Comparison of ENCODE assay signal across 11 cellular contexts in genomic region chr2:106096446-106097369, GRCh38.
A peak's percentile ranks its signal among the peaks of the same experiment; 100 is the strongest.
DNase-seq lines count a peak whose midpoint lies in the region; ATAC-seq and TF ChIP-seq lines count a peak whose summit lies in the region.
"Had no signal": no experiment of that assay in that cellular context is flagged by ENCODE, and none has a peak within 500 bp of the region (broad histone marks: within the 10 kb centered on the region; RNA-seq: fewer than 3 reads in every experiment).

No MANE protein-coding gene starts in this region.

- no peaks in the 10 kb centered on the region for H3K27me3 ChIP-seq in CD4-positive, alpha-beta memory T cell (ENCODE audit: insufficient read depth, low read length)
- H3K27me3 ChIP-seq in Loucy (ENCODE audit: insufficient read depth, low read length, poor library complexity, severe bottlenecking) = no peaks in the 10 kb centered on the region
- H3K27me3 ChIP-seq: uterus had no signal

- CTCF ChIA-PET in CD4-positive, alpha-beta memory T cell (lab: Charles Lee; ENCODE audit: partially characterized antibody) = interaction anchor here (0.7 to 2.6 kb wide), 8 partner anchors 9 to 354 kb away, joined by 3 to 8 read pairs (median 4); no protein-coding TSS in a partner anchor

- H3K4me1 ChIP-seq in CD4-positive, alpha-beta memory T cell (ENCODE audit: insufficient read depth, low read length) = peaks cover 70% of the 10 kb centered on the region
- H3K4me1 ChIP-seq in Loucy (ENCODE audit: insufficient read depth, low read length, poor library complexity, severe bottlenecking) = peaks cover 49% of the 10 kb centered on the region
- H3K4me1 ChIP-seq: psoas muscle, uterus had no signal

- H3K36me3 ChIP-seq in CD4-positive, alpha-beta memory T cell (ENCODE audit: insufficient read depth, low read length) = peaks cover 23% of the 10 kb centered on the region
- H3K36me3 ChIP-seq in Loucy (ENCODE audit: insufficient read depth, low read length) = peaks cover 51% of the 10 kb centered on the region; the same call in 1 of the 2 replicates
- H3K36me3 ChIP-seq: uterus had no signal

- POLR2A ChIA-PET in CD4-positive, alpha-beta memory T cell (lab: Charles Lee; ENCODE audit: partially characterized antibody) = interaction anchor here (0.7 to 3.5 kb wide), 19 partner anchors 12 to 520 kb away, joined by 3 to 43 read pairs (median 6); partner anchors contain the start of genes NCK2 and UXS1

- peak overlapping the region; percentile 61 for H3K9ac ChIP-seq in Loucy (ENCODE audit: low read depth, low read length, poor library complexity, severe bottlenecking)
- H3K9ac ChIP-seq: SK-N-SH had no signal

- no peaks in the 10 kb centered on the region for H4K20me1 ChIP-seq in Loucy (ENCODE audit: insufficient read depth, low read length, poor library complexity, severe bottlenecking)

- no peak overlapping the region for H2AFZ ChIP-seq in Loucy (ENCODE audit: low read length)

- peaks cover 7% of the 10 kb centered on the region; the same call in 1 of the 2 replicates for H3F3A ChIP-seq in Loucy (ENCODE audit: low read depth)

- no peak for TF ChIP-seq CTCF in Loucy (conservative IDR thresholded peaks at IDR 0.05; ENCODE audit: low read length)

- peak overlapping the region; percentile 82 to 92 (median 85) for H3K4me3 Mint-ChIP-seq in CD4-positive, alpha-beta memory T cell
- peak overlapping the region; percentile 73 for H3K4me3 Mint-ChIP-seq in activated naive CD8-positive, alpha-beta T cell treated with anti-CD3 and anti-CD28 coated beads, Interleukin-2, amount 50 U/mL, for 24 hours
- H3K4me3 Mint-ChIP-seq in natural killer cell treated with Interleukin-12 subunit alpha and Interleukin-12 subunit beta and Interleukin-15 and Interleukin-18, amount 100 ng/mL, for 72 hours = peak overlapping the region; percentile 62

- peaks cover 37 to 57% of the 10 kb centered on the region in 2 donors for H3K36me3 Mint-ChIP-seq in CD4-positive, alpha-beta memory T cell
- peaks cover 46% of the 10 kb centered on the region for H3K36me3 Mint-ChIP-seq in activated naive CD8-positive, alpha-beta T cell treated with anti-CD3 and anti-CD28 coated beads, Interleukin-2, amount 50 U/mL, for 24 hours (ENCODE audit: low read depth)
- H3K36me3 Mint-ChIP-seq in natural killer cell treated with Interleukin-12 subunit alpha and Interleukin-12 subunit beta and Interleukin-15 and Interleukin-18, amount 100 ng/mL, for 72 hours = peaks cover 25% of the 10 kb centered on the region

- H3K9me3 ChIP-seq in CD4-positive, alpha-beta memory T cell (ENCODE audit: control insufficient read depth in 1 of 2, low read length in 2 of 2) = no peaks in the 10 kb centered on the region
- no peaks in the 10 kb centered on the region for H3K9me3 ChIP-seq in Loucy (ENCODE audit: insufficient read depth, low read depth, low read length)
- H3K9me3 ChIP-seq: psoas muscle, SK-N-SH, uterus had no signal

- no peak for ATAC-seq in activated naive CD8-positive, alpha-beta T cell treated with anti-CD3 and anti-CD28 coated beads, Interleukin-2, amount 50 U/mL, for 24 hours
- peak in 1 of 2 donors; percentile 21 for ATAC-seq in natural killer cell treated with Interleukin-12 subunit alpha and Interleukin-12 subunit beta and Interleukin-15 and Interleukin-18, amount 100 ng/mL, for 72 hours
- ATAC-seq in HG02870 (IDR thresholded peaks at IDR 0.05; ENCODE audit: unreplicated experiment) (no peak), HG02970 (IDR thresholded peaks at IDR 0.05; ENCODE audit: low FRiP score, unreplicated experiment) (no peak)

- peak overlapping the region; percentile 64 to 69 for H3K4me3 ChIP-seq in CD4-positive, alpha-beta memory T cell (ENCODE audit: low read length in 2 of 2)
- peak overlapping the region; percentile 57 for H3K4me3 ChIP-seq in Loucy (ENCODE audit: low read length, poor library complexity, severe bottlenecking)
- H3K4me3 ChIP-seq: psoas muscle, uterus had no signal

- H3K27ac Mint-ChIP-seq in CD4-positive, alpha-beta memory T cell = peak overlapping the region; percentile 86 to 98 (median 95)
- H3K27ac Mint-ChIP-seq in activated naive CD8-positive, alpha-beta T cell treated with anti-CD3 and anti-CD28 coated beads, Interleukin-2, amount 50 U/mL, for 24 hours = peak overlapping the region; percentile 87
- peak overlapping the region; percentile 56 to 70 for H3K27ac Mint-ChIP-seq in natural killer cell treated with Interleukin-12 subunit alpha and Interleukin-12 subunit beta and Interleukin-15 and Interleukin-18, amount 100 ng/mL, for 72 hours

- H3K27ac ChIP-seq in CD4-positive, alpha-beta memory T cell (ENCODE audit: low read depth, low read length) = peak overlapping the region; percentile 69
- no peak overlapping the region for H3K27ac ChIP-seq in caudate nucleus (ENCODE audit: low read depth, low read length)
- H3K27ac ChIP-seq: psoas muscle, uterus had no signal

- peak overlapping the region; percentile 80 for H3K4me2 ChIP-seq in Loucy (ENCODE audit: low read depth, low read length, poor library complexity, severe bottlenecking)
- H3K4me2 ChIP-seq: SK-N-SH had no signal

- peaks cover 0 to 3% (median 0%) of the 10 kb centered on the region in 8 donors for H3K9me3 Mint-ChIP-seq in CD4-positive, alpha-beta memory T cell
- H3K9me3 Mint-ChIP-seq in activated naive CD8-positive, alpha-beta T cell treated with anti-CD3 and anti-CD28 coated beads, Interleukin-2, amount 50 U/mL, for 24 hours = no peaks in the 10 kb centered on the region
- H3K9me3 Mint-ChIP-seq in natural killer cell treated with Interleukin-12 subunit alpha and Interleukin-12 subunit beta and Interleukin-15 and Interleukin-18, amount 100 ng/mL, for 72 hours = no peaks in the 10 kb centered on the region

- H3K9me2 ChIP-seq in Loucy (replicated peaks; ENCODE audit: low read depth, low read length) = no peaks in the 10 kb centered on the region
- H3K9me2 ChIP-seq: SK-N-SH had no signal

- intact Hi-C loops in CD4-positive, alpha-beta memory T cell (cut with micrococcal nuclease) = loop anchor here (1.0 to 10.0 kb wide), 4 partner anchors 39 to 762 kb away; partner anchors contain the start of genes C2orf49 and UXS1

- peak; percentile 50 to 75 (median 57) for DNase-seq in CD4-positive, alpha-beta memory T cell
- no peak for DNase-seq in activated naive CD8-positive, alpha-beta T cell treated with anti-CD3 and anti-CD28 coated beads, Interleukin-2, amount 50 U/mL, for 24 hours
- DNase-seq in natural killer cell treated with Interleukin-12 subunit alpha and Interleukin-12 subunit beta and Interleukin-15 and Interleukin-18, amount 100 ng/mL, for 72 hours (ENCODE audit: low spot score) = no peak
- DNase-seq in caudate nucleus (lab: John Stamatoyannopoulos, UW) = no peak
- DNase-seq: NCI-H1105 treated with DMSO at 0.1 percent for 48 hours, psoas muscle, SK-N-SH, uterus had no signal

- H3K27me3 Mint-ChIP-seq in CD4-positive, alpha-beta memory T cell = no peaks in the 10 kb centered on the region
- H3K27me3 Mint-ChIP-seq in activated naive CD8-positive, alpha-beta T cell treated with anti-CD3 and anti-CD28 coated beads, Interleukin-2, amount 50 U/mL, for 24 hours = no peaks in the 10 kb centered on the region
- H3K27me3 Mint-ChIP-seq in natural killer cell treated with Interleukin-12 subunit alpha and Interleukin-12 subunit beta and Interleukin-15 and Interleukin-18, amount 100 ng/mL, for 72 hours = no peaks in the 10 kb centered on the region

- no peaks in the 10 kb centered on the region for H3K79me2 ChIP-seq in Loucy (ENCODE audit: insufficient read depth, low read length)

- H3K4me1 Mint-ChIP-seq in CD4-positive, alpha-beta memory T cell = peaks cover 32 to 70% (median 52%) of the 10 kb centered on the region in 4 donors
- peaks cover 43% of the 10 kb centered on the region for H3K4me1 Mint-ChIP-seq in activated naive CD8-positive, alpha-beta T cell treated with anti-CD3 and anti-CD28 coated beads, Interleukin-2, amount 50 U/mL, for 24 hours
- H3K4me1 Mint-ChIP-seq in natural killer cell treated with Interleukin-12 subunit alpha and Interleukin-12 subunit beta and Interleukin-15 and Interleukin-18, amount 100 ng/mL, for 72 hours (ENCODE audit: low read depth in 2 of 2) = peaks cover 23 to 24% of the 10 kb centered on the region in 2 donors

Comparison
In these comparisons a context has a peak if more than half of its experiments do, and no peak if none do; other contexts are left out.
1. DNase-seq: peak in CD4-positive, alpha-beta memory T cell (5 of 5); none in activated naive CD8-positive, alpha-beta T cell treated with anti-CD3 and anti-CD28 coated beads, Interleukin-2, amount 50 U/mL, for 24 hours (single experiment), natural killer cell treated with Interleukin-12 subunit alpha and Interleukin-12 subunit beta and Interleukin-15 and Interleukin-18, amount 100 ng/mL, for 72 hours (single experiment) and caudate nucleus (0 of 61).
2. Peak in every context shown above with its lines, with median percentiles within 50 percentile points of each other: H3K27ac Mint-ChIP-seq and H3K4me3 Mint-ChIP-seq.